Comparison of ENCODE assay signal across 18 cellular contexts in the genomic region with DNA sequence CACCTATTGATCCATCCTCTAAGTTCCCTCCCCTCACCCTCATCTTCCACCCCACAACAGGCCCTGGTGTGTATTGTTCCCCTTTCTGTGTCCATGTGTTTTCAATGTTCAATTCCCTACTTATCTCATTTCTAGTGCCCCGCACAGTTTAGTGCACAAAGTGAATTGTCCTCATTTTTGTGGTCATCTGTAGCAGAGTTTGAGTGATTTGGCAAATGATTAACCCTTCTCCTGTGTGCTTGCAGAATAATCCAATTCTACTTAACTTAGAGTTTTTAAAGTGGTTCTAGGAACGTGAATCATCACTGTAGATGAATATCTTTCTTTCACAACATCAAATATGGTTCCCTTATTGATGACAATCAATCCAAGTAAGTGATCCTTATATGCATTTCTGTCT. TPM values are rescaled to one million over a fixed set of nuclear protein-coding genes. Genes with fewer than 3 reads are reported as not detected.
"Had no signal": no experiment of that assay in that cellular context is flagged by ENCODE, and none has a peak within 500 bp of the region (broad histone marks: within the 10 kb centered on the region; RNA-seq: fewer than 3 reads in every experiment).

No MANE protein-coding gene starts in this region.

- H3K9me3 Mint-ChIP-seq: activated CD8-positive, alpha-beta T cell treated with anti-CD3 and anti-CD28 coated beads for 36 hours; activated naive CD8-positive, alpha-beta T cell treated with anti-CD3 and anti-CD28 coated beads, Interleukin-2, amount 10 ng/mL, durations not matched to agents 7 days and 5 days; activated T-cell treated with anti-CD3 and anti-CD28 coated beads, Interleukin-2, amount 50 U/mL, for 72 hours; T-cell had no signal

- FAIRE-seq: islet of Langerhans had no signal

- H3K36me3 Mint-ChIP-seq: activated naive CD8-positive, alpha-beta T cell treated with anti-CD3 and anti-CD28 coated beads, Interleukin-2, amount 10 ng/mL, durations not matched to agents 7 days and 5 days; T-cell had no signal

- ATAC-seq: activated CD8-positive, alpha-beta T cell treated with anti-CD3 and anti-CD28 coated beads for 36 hours; activated T-cell treated with anti-CD3 and anti-CD28 coated beads, Interleukin-2, amount 50 U/mL, for 72 hours; body of pancreas; esophagus mucosa; T-cell had no signal

- H3K9me3 ChIP-seq: body of pancreas, stomach, thoracic aorta had no signal

- H3K27me3 ChIP-seq: body of pancreas had no signal

- H3K36me3 ChIP-seq: stomach, thoracic aorta had no signal

- DNase-seq: activated CD8-positive, alpha-beta memory T cell treated with anti-CD3 and anti-CD28 coated beads, Interleukin-2, amount 50 U/mL, for 4 hours; activated CD8-positive, alpha-beta T cell treated with anti-CD3 and anti-CD28 coated beads for 36 hours; activated gamma-delta T cell treated with Interleukin-2 at 50 U/mL for 16 hours; activated naive CD8-positive, alpha-beta T cell treated with anti-CD3 and anti-CD28 coated beads, Interleukin-2, amount 10 ng/mL, durations not matched to agents 7 days and 5 days; activated T-cell treated with anti-CD3 and anti-CD28 coated beads, Interleukin-2, amount 50 U/mL, for 72 hours; body of pancreas; dermis blood vessel endothelial cell; endodermal cell; foreskin fibroblast; retina; stomach; T-cell; T1000 had no signal

- H3K4me3 Mint-ChIP-seq: activated CD8-positive, alpha-beta T cell treated with anti-CD3 and anti-CD28 coated beads for 36 hours; activated naive CD8-positive, alpha-beta T cell treated with anti-CD3 and anti-CD28 coated beads, Interleukin-2, amount 10 ng/mL, durations not matched to agents 7 days and 5 days; activated T-cell treated with anti-CD3 and anti-CD28 coated beads, Interleukin-2, amount 50 U/mL, for 72 hours; endodermal cell; T-cell had no signal

- H3K27ac Mint-ChIP-seq: activated CD8-positive, alpha-beta T cell treated with anti-CD3 and anti-CD28 coated beads for 36 hours; activated naive CD8-positive, alpha-beta T cell treated with anti-CD3 and anti-CD28 coated beads, Interleukin-2, amount 10 ng/mL, durations not matched to agents 7 days and 5 days; activated T-cell treated with anti-CD3 and anti-CD28 coated beads, Interleukin-2, amount 50 U/mL, for 72 hours; endodermal cell; T-cell had no signal

- H3K4me3 ChIP-seq: body of pancreas, skin epidermis, stomach, thoracic aorta had no signal

- H3K27ac ChIP-seq: body of pancreas, skin epidermis, stomach, thoracic aorta had no signal

- H3K4me1 Mint-ChIP-seq: activated naive CD8-positive, alpha-beta T cell treated with anti-CD3 and anti-CD28 coated beads, Interleukin-2, amount 10 ng/mL, durations not matched to agents 7 days and 5 days; endodermal cell had no signal

RNA-seq across cellular contexts. Expression of gene HAPLN1, which starts 6.3 kb away (rescaled TPM):
- total RNA-seq: activated CD8-positive, alpha-beta T cell treated with anti-CD3 and anti-CD28 coated beads for 36 hours; activated naive CD8-positive, alpha-beta T cell treated with anti-CD3 and anti-CD28 coated beads, Interleukin-2, amount 10 ng/mL, durations not matched to agents 7 days and 5 days; activated T-cell treated with anti-CD3 and anti-CD28 coated beads, Interleukin-2, amount 50 U/mL, for 72 hours; body of pancreas; esophagus mucosa; mesenteric fat pad; T-cell had no signal
